7 cellular contexts compared by ENCODE assay signal in genomic region chr14:53153702-53154112, GRCh38. TPM values are rescaled to one million over a fixed set of nuclear protein-coding genes. Genes with fewer than 3 reads are reported as not detected.
DNase-seq lines count a peak whose midpoint lies in the region; ATAC-seq and TF ChIP-seq lines count a peak whose summit lies in the region.

No MANE protein-coding gene starts in this region.

- no peaks in the 10 kb centered on the region for H3K27me3 Mint-ChIP-seq in activated B cell treated with CpG ODN at 0.5 μM for 24 hours
- peaks cover 14% of the 10 kb centered on the region for H3K27me3 Mint-ChIP-seq in glutamatergic neuron (ENCODE audit: unreplicated experiment)

- intact Hi-C loops in activated B cell treated with CpG ODN at 0.5 μM for 24 hours (cut with micrococcal nuclease) = loop anchor here (1.0 to 5.0 kb wide), 15 partner anchors 27 to 1413 kb away; partner anchors contain the start of genes CDKN3, CGRRF1, CNIH1 and GNPNAT1

- H3K4me3 Mint-ChIP-seq in activated B cell treated with CpG ODN at 0.5 μM for 24 hours (peak overlapping the region; percentile 89), glutamatergic neuron (ENCODE audit: unreplicated experiment) (peak overlapping the region; percentile 96)

- H3K4me1 Mint-ChIP-seq in activated B cell treated with CpG ODN at 0.5 μM for 24 hours (peaks cover 42% of the 10 kb centered on the region), glutamatergic neuron (ENCODE audit: low read depth, unreplicated experiment) (peaks cover 13% of the 10 kb centered on the region)

- TF ChIP-seq CTCF in HFF-Myc (IDR thresholded peaks at IDR 0.05; ENCODE audit: low read depth, low read length, missing control alignments) (no peak), activated B cell treated with CpG ODN at 0.5 μM for 24 hours (IDR thresholded peaks at IDR 0.05) (no peak), glutamatergic neuron (IDR thresholded peaks at IDR 0.05; ENCODE audit: partially characterized antibody, unreplicated experiment) (no peak)

- no peaks in the 10 kb centered on the region for H3K9me3 Mint-ChIP-seq in activated B cell treated with CpG ODN at 0.5 μM for 24 hours
- peaks cover 16% of the 10 kb centered on the region for H3K9me3 Mint-ChIP-seq in glutamatergic neuron (ENCODE audit: unreplicated experiment)

- no peak for DNase-seq in HFF-Myc (ENCODE audit: extremely low read depth, low read depth)
- no peak for DNase-seq in activated B cell treated with CpG ODN at 0.5 μM for 24 hours
- no peak for DNase-seq in glutamatergic neuron
- DNase-seq in stimulated activated CD8-positive, alpha-beta memory T cell treated with anti-CD3 and anti-CD28 coated beads, Interleukin-4, amount 100 ng/mL, for 24 hours (ENCODE audit: low read depth) = peak; percentile 2
- DNase-seq in A172 (ENCODE audit: low spot score) = no peak

- no peak for ATAC-seq in activated B cell treated with CpG ODN at 0.5 μM for 24 hours (ENCODE audit: low read depth)
- ATAC-seq in HG02571 (IDR thresholded peaks at IDR 0.05; ENCODE audit: unreplicated experiment) = no peak
- no peak for ATAC-seq in HG03378 (IDR thresholded peaks at IDR 0.05; ENCODE audit: unreplicated experiment)

- CTCF ChIA-PET in activated B cell treated with CpG ODN at 0.5 μM for 24 hours (lab: Charles Lee) = no interaction called here

- H3K27ac Mint-ChIP-seq in activated B cell treated with CpG ODN at 0.5 μM for 24 hours = peak overlapping the region; percentile 98
- peak overlapping the region; percentile 97 for H3K27ac Mint-ChIP-seq in glutamatergic neuron (ENCODE audit: unreplicated experiment)

- peak overlapping the region; percentile 83 for H3K4me3 ChIP-seq in HFF-Myc (replicated peaks; ENCODE audit: low read depth, low read length)

- peaks cover 11% of the 10 kb centered on the region for H3K36me3 Mint-ChIP-seq in activated B cell treated with CpG ODN at 0.5 μM for 24 hours (ENCODE audit: low read depth)
- H3K36me3 Mint-ChIP-seq in glutamatergic neuron (ENCODE audit: unreplicated experiment) = peaks cover 4% of the 10 kb centered on the region

- POLR2A ChIA-PET in activated B cell treated with CpG ODN at 0.5 μM for 24 hours (lab: Charles Lee) = interaction anchor here (1.0 to 3.8 kb wide), 11 partner anchors 12 to 828 kb away, joined by 3 to 68 read pairs (median 6); partner anchors contain the start of genes GPR137C and TXNDC16

RNA-seq across cellular contexts. Expression of gene DDHD1, which starts 0.6 kb away (rescaled TPM):
- total RNA-seq in activated B cell treated with CpG ODN at 0.5 μM for 24 hours (44.0 and 59.8 TPM in 2 replicates), glutamatergic neuron (ENCODE audit: unreplicated experiment) (38.1 TPM)
- total RNA-seq in A172 (2014; rRNA removed; shearing (Covaris generic)) = 8.0 and 8.5 TPM in 2 replicates
